ENCODE assay signal across 27 cellular contexts in genomic region chr17:58865301-58865700, GRCh38.
DNase-seq lines count a peak whose midpoint lies in the region; ATAC-seq, FAIRE-seq and TF ChIP-seq lines count a peak whose summit lies in the region.
"Had no signal": no experiment of that assay in that cellular context is flagged by ENCODE, and none has a peak within 500 bp of the region (broad histone marks: within the 10 kb centered on the region; RNA-seq: fewer than 3 reads in every experiment).

No MANE protein-coding gene starts in this region.

- H2BK12ac ChIP-seq in H9 (ENCODE audit: insufficient read length, low read depth, low read length) = no peak overlapping the region
- H2BK12ac ChIP-seq in H1 (ENCODE audit: low read depth, low read length) = no peak overlapping the region
- no peak overlapping the region for H2BK12ac ChIP-seq in neuronal stem cell (ENCODE audit: low read length)

- no peaks in the 10 kb centered on the region for H3K9me3 ChIP-seq in H9 (ENCODE audit: control insufficient read depth, low read depth, low read length)
- H3K9me3 ChIP-seq in H1 (ENCODE audit: insufficient read depth in 2 of 2, low read depth in 1 of 2, low read length in 1 of 2) = 0 out of 4 replicates have a peak, but pooled peaks cover 0 to 4% of the 10 kb centered on the region in 2 experiments
- peaks cover 0 to 8% of the 10 kb centered on the region in 2 donors for H3K9me3 ChIP-seq in neuronal stem cell (replicated peaks in 1 of 2; ENCODE audit: control insufficient read depth in 2 of 2, insufficient read depth in 1 of 2, low read depth in 1 of 2, low read length in 2 of 2)
- no peaks in the 10 kb centered on the region for H3K9me3 ChIP-seq in Karpas-422 (ENCODE audit: low read length)
- H3K9me3 ChIP-seq: BE2C had no signal

- H3K27me3 Mint-ChIP-seq in H9 (ENCODE audit: low read depth) = no peaks in the 10 kb centered on the region
- H3K27me3 Mint-ChIP-seq in activated CD4-positive, alpha-beta T cell treated with anti-CD3 and anti-CD28 coated beads for 36 hours = peaks cover 5% of the 10 kb centered on the region

- H3K4ac ChIP-seq in H9 (ENCODE audit: low read depth, low read length) (no peak overlapping the region), H1 (replicated peaks; ENCODE audit: insufficient read length, low read depth, low read length) (no peak overlapping the region), neuronal stem cell (ENCODE audit: low read length) (no peak overlapping the region)

- H3K14ac ChIP-seq in H9 (ENCODE audit: insufficient read depth, low read length) = peak overlapping the region; percentile 80
- no peak overlapping the region for H3K14ac ChIP-seq in H1 (ENCODE audit: insufficient read length)
- H3K14ac ChIP-seq in neuronal stem cell (ENCODE audit: low read length) = no peak overlapping the region

- no peak overlapping the region for H2AK5ac ChIP-seq in H9 (ENCODE audit: insufficient read length, low read length)
- no peak overlapping the region for H2AK5ac ChIP-seq in H1 (ENCODE audit: low read depth, low read length)
- no peak overlapping the region for H2AK5ac ChIP-seq in neuronal stem cell (ENCODE audit: low read depth, low read length)

- peak overlapping the region in 1 of 3 experiments; percentile 70; a peak in 2 of 7 replicates for H3K27ac Mint-ChIP-seq in H9
- H3K27ac Mint-ChIP-seq in activated CD4-positive, alpha-beta T cell treated with anti-CD3 and anti-CD28 coated beads for 36 hours = no peak overlapping the region
- H3K27ac Mint-ChIP-seq: CD14-positive monocyte; CD4-positive, alpha-beta memory T cell; CD4-positive, CD25-positive, alpha-beta regulatory T cell; CD8-positive, alpha-beta memory T cell had no signal

- H4K8ac ChIP-seq in H9 (replicated peaks; ENCODE audit: insufficient read length, low read depth, low read length) (no peak overlapping the region), H1 (ENCODE audit: extremely low read depth, insufficient read depth, low read length) (no peak overlapping the region), neuronal stem cell (ENCODE audit: low read depth, low read length) (no peak overlapping the region)

- peaks cover 6 to 16% of the 10 kb centered on the region in 2 experiments for H3K4me1 Mint-ChIP-seq in H9
- H3K4me1 Mint-ChIP-seq in activated CD4-positive, alpha-beta T cell treated with anti-CD3 and anti-CD28 coated beads for 36 hours = no peaks in the 10 kb centered on the region
- H3K4me1 Mint-ChIP-seq: CD4-positive, alpha-beta memory T cell; CD4-positive, CD25-positive, alpha-beta regulatory T cell; CD8-positive, alpha-beta memory T cell had no signal

- H3K23ac ChIP-seq in H9 (ENCODE audit: insufficient read length, low read depth, low read length) (no peak overlapping the region), H1 (ENCODE audit: insufficient read length) (no peak overlapping the region), neuronal stem cell (ENCODE audit: low read depth, low read length, poor library complexity) (no peak overlapping the region)

- no peaks in the 10 kb centered on the region for H3K79me1 ChIP-seq in H9 (ENCODE audit: insufficient read depth, low read depth, low read length, poor library complexity, severe bottlenecking)
- H3K79me1 ChIP-seq in H1 (ENCODE audit: low read depth, low read length) = no peaks in the 10 kb centered on the region
- H3K79me1 ChIP-seq in neuronal stem cell (ENCODE audit: low read depth, low read length) = no peaks in the 10 kb centered on the region

- peaks cover 5 to 6% of the 10 kb centered on the region in 2 experiments; a peak in 2 of 5 replicates for H3K9me3 Mint-ChIP-seq in H9
- H3K9me3 Mint-ChIP-seq in activated CD4-positive, alpha-beta T cell treated with anti-CD3 and anti-CD28 coated beads for 36 hours (ENCODE audit: low read depth) = no peaks in the 10 kb centered on the region
- H3K9me3 Mint-ChIP-seq: CD4-positive, alpha-beta memory T cell; CD4-positive, CD25-positive, alpha-beta regulatory T cell; CD8-positive, alpha-beta memory T cell had no signal

- no peak overlapping the region for H3T11ph ChIP-seq in H9 (ENCODE audit: low read length)

- intact Hi-C loops in activated CD4-positive, alpha-beta T cell treated with anti-CD3 and anti-CD28 coated beads for 36 hours (cut with DNase I, micrococcal nuclease) = no loop called here

- H3K36me3 Mint-ChIP-seq in H9 (ENCODE audit: insufficient read depth in 1 of 3, low read depth in 3 of 3) = peaks cover 0 to 2% (median 0%) of the 10 kb centered on the region in 3 experiments; a peak in 1 of 7 replicates
- H3K36me3 Mint-ChIP-seq in activated CD4-positive, alpha-beta T cell treated with anti-CD3 and anti-CD28 coated beads for 36 hours (ENCODE audit: low read depth) = no peaks in the 10 kb centered on the region
- H3K36me3 Mint-ChIP-seq: CD14-positive monocyte; CD4-positive, alpha-beta memory T cell; CD4-positive, CD25-positive, alpha-beta regulatory T cell had no signal

- H2BK20ac ChIP-seq in H9 (ENCODE audit: low read depth, low read length, poor library complexity, severe bottlenecking) (no peak overlapping the region), H1 (ENCODE audit: low read length) (no peak overlapping the region)

- H3K23me2 ChIP-seq in H9 (ENCODE audit: insufficient read length, low read depth, low read length, poor library complexity, severe bottlenecking) = no peaks in the 10 kb centered on the region
- H3K23me2 ChIP-seq in H1 (ENCODE audit: low read depth, low read length) = no peaks in the 10 kb centered on the region

- DNase-seq in H9 = no peak
- no peak for DNase-seq in H1 (ENCODE audit: low read depth in 1 of 2, low spot score in 2 of 2)
- no peak for DNase-seq in neuronal stem cell (ENCODE audit: low spot score)
- no peak for DNase-seq in NCI-H1417 treated with DMSO at 0.1 percent for 48 hours (lab: John Stamatoyannopoulos, UW)
- no peak for DNase-seq in activated CD4-positive, alpha-beta T cell treated with anti-CD3 and anti-CD28 coated beads for 36 hours
- DNase-seq in NCI-H774 (lab: John Stamatoyannopoulos, UW) = no peak
- DNase-seq in Karpas-422 = no peak
- DNase-seq: 8988T; ACHN; BE2C; C1 segment of cervical spinal cord; CD4-positive, alpha-beta memory T cell; CD4-positive, CD25-positive, alpha-beta regulatory T cell; CD8-positive, alpha-beta memory T cell; COR-L47; DMS 273 treated with DMSO at 0.1 percent for 48 hours; DMS153; DMS53; DMS79 treated with DMSO at 0.1 percent for 48 hours; EL; GDM1 had no signal

- H3K9ac ChIP-seq in H9 (ENCODE audit: extremely low read depth, insufficient read length, low read length) = no peak overlapping the region
- no peak overlapping the region for H3K9ac ChIP-seq in H1 (replicated peaks in 1 of 4; ENCODE audit: extremely low read depth in 1 of 4, low read depth in 3 of 4, low read length in 3 of 4)
- H3K9ac ChIP-seq in neuronal stem cell (ENCODE audit: low read depth, low read length, poor library complexity) = peak overlapping the region; percentile 21
- no peak overlapping the region for H3K9ac ChIP-seq in Karpas-422 (ENCODE audit: low read length)
- H3K9ac ChIP-seq: BLaER1 had no signal

- H3K56ac ChIP-seq in H9 (ENCODE audit: insufficient read length, low read depth, low read length) (no peak overlapping the region), H1 (replicated peaks; ENCODE audit: insufficient read length, low read depth, low read length) (no peak overlapping the region)

- no peaks in the 10 kb centered on the region for H3K9me2 ChIP-seq in Karpas-422 (replicated peaks; ENCODE audit: insufficient read depth, low read length)

- H3K27ac ChIP-seq in H9 (ENCODE audit: insufficient read length, low read depth, low read length) = no peak overlapping the region
- H3K27ac ChIP-seq in H1 (ENCODE audit: low read depth, low read length) = no peak overlapping the region
- H3K27ac ChIP-seq in neuronal stem cell (replicated peaks; ENCODE audit: low read length) = no peak overlapping the region
- no peak overlapping the region for H3K27ac ChIP-seq in Karpas-422 (ENCODE audit: low read length)
- H3K27ac ChIP-seq: BLaER1 had no signal

- H4K20me1 ChIP-seq in H9 (ENCODE audit: control insufficient read depth, insufficient read depth, insufficient read length) (no peaks in the 10 kb centered on the region), H1 (replicated peaks in 1 of 2; ENCODE audit: control insufficient read depth in 1 of 2, insufficient read depth in 2 of 2, low read length in 2 of 2) (no peaks in the 10 kb centered on the region), Karpas-422 (ENCODE audit: insufficient read depth, low read depth, low read length) (no peaks in the 10 kb centered on the region)
- H4K20me1 ChIP-seq: BLaER1 had no signal

- CTCF ChIA-PET in H1 (lab: Charles Lee; ENCODE audit: partially characterized antibody) = no interaction called here
- CTCF ChIA-PET in activated CD4-positive, alpha-beta T cell treated with anti-CD3 and anti-CD28 coated beads for 36 hours (lab: Charles Lee) = interaction anchor here (0.6 to 2.0 kb wide), 2 partner anchors 12 to 1378 kb away, joined by 3 to 4 read pairs; no protein-coding TSS in a partner anchor

- H3K4me3 ChIP-seq in H1 (ENCODE audit: extremely low read depth in 1 of 4, insufficient read depth in 2 of 4, low read depth in 3 of 4, low read length in 4 of 4) = no peak overlapping the region
- no peak overlapping the region for H3K4me3 ChIP-seq in neuronal stem cell (ENCODE audit: low read length in 2 of 2)
- no peak overlapping the region for H3K4me3 ChIP-seq in Karpas-422 (ENCODE audit: low read length)
- H3K4me3 ChIP-seq: BLaER1, GM12878 had no signal

- no peak overlapping the region for H4K91ac ChIP-seq in H9 (ENCODE audit: insufficient read length, low read depth, low read length)
- no peak overlapping the region for H4K91ac ChIP-seq in H1 (replicated peaks; ENCODE audit: insufficient read length, low read length)
- H4K91ac ChIP-seq in neuronal stem cell (ENCODE audit: low read depth, low read length, poor library complexity) = no peak overlapping the region

- TF ChIP-seq EP300 in H1 (IDR thresholded peaks at IDR 0.05; ENCODE audit: borderline replicate concordance in 1 of 2, low read depth in 2 of 2, low read length in 2 of 2) = no peak

- no peak overlapping the region for H2BK15ac ChIP-seq in H9 (ENCODE audit: low read depth, low read length)
- H2BK15ac ChIP-seq in H1 (ENCODE audit: low read length) = no peak overlapping the region
- no peak overlapping the region for H2BK15ac ChIP-seq in neuronal stem cell (ENCODE audit: low read length)

- POLR2A ChIA-PET in H1 (lab: Charles Lee; ENCODE audit: partially characterized antibody) = no interaction called here
- POLR2A ChIA-PET in activated CD4-positive, alpha-beta T cell treated with anti-CD3 and anti-CD28 coated beads for 36 hours (lab: Charles Lee) = no interaction called here

- H2AFZ ChIP-seq in H9 (ENCODE audit: low read length) = no peak overlapping the region
- no peak overlapping the region for H2AFZ ChIP-seq in H1 (ENCODE audit: low read length)
- no peak overlapping the region for H2AFZ ChIP-seq in neuronal stem cell (ENCODE audit: low read length)
- H2AFZ ChIP-seq in Karpas-422 (ENCODE audit: low read length) = no peak overlapping the region

- H4K5ac ChIP-seq in H9 (ENCODE audit: insufficient read length, low read depth, low read length) (no peak overlapping the region), H1 (ENCODE audit: insufficient read length, low read depth, low read length) (no peak overlapping the region)

- no peaks in the 10 kb centered on the region; the same call in 1 of the 2 replicates for H3K79me2 ChIP-seq in H9 (ENCODE audit: insufficient read depth, low read length)
- no peaks in the 10 kb centered on the region for H3K79me2 ChIP-seq in H1 (ENCODE audit: control insufficient read depth in 1 of 2, insufficient read depth in 2 of 2, low read length in 2 of 2)
- no peaks in the 10 kb centered on the region for H3K79me2 ChIP-seq in Karpas-422 (ENCODE audit: low read length)

- H2BK5ac ChIP-seq in H9 (ENCODE audit: insufficient read length, low read length) = no peak overlapping the region
- no peak overlapping the region for H2BK5ac ChIP-seq in H1 (ENCODE audit: low read depth, low read length)
- H2BK5ac ChIP-seq in neuronal stem cell (ENCODE audit: low read length) = no peak overlapping the region

- H3K36me3 ChIP-seq in H1 (ENCODE audit: control insufficient read depth in 2 of 4, insufficient read depth in 4 of 4, low read length in 3 of 4) = no peaks in the 10 kb centered on the region
- H3K36me3 ChIP-seq in neuronal stem cell (replicated peaks in 1 of 2; ENCODE audit: control insufficient read depth in 2 of 2, insufficient read depth in 2 of 2, low read length in 2 of 2) = no peaks in the 10 kb centered on the region
- H3K36me3 ChIP-seq in Karpas-422 (ENCODE audit: insufficient read depth, low read length) = no peaks in the 10 kb centered on the region
- H3K36me3 ChIP-seq: BE2C, BLaER1 had no signal

- no peak for ATAC-seq in activated CD4-positive, alpha-beta T cell treated with anti-CD3 and anti-CD28 coated beads for 36 hours
- ATAC-seq: GM12878 had no signal

- H2BK120ac ChIP-seq in H9 (ENCODE audit: low read depth, low read length, poor library complexity, severe bottlenecking) (no peak overlapping the region), H1 (replicated peaks; ENCODE audit: low read depth, low read length) (no peak overlapping the region), neuronal stem cell (ENCODE audit: low read depth, low read length) (no peak overlapping the region)

- H3K4me2 ChIP-seq in H9 (ENCODE audit: insufficient read depth, insufficient read length, low read length) (no peak overlapping the region), H1 (ENCODE audit: insufficient read depth in 1 of 2, low read depth in 2 of 2, low read length in 2 of 2) (no peak overlapping the region), neuronal stem cell (ENCODE audit: insufficient read depth, low read length, poor library complexity, severe bottlenecking) (no peak overlapping the region), Karpas-422 (ENCODE audit: low read depth, low read length, poor library complexity, severe bottlenecking) (no peak overlapping the region)
- H3K4me2 ChIP-seq: BLaER1 had no signal

- no peak for TF ChIP-seq CTCF in H9 (conservative IDR thresholded peaks at IDR 0.05)
- TF ChIP-seq CTCF in H1 (IDR thresholded peaks at IDR 0.05; ENCODE audit: control extremely low read depth in 1 of 3, insufficient read depth in 1 of 3, low read depth in 1 of 3, low read length in 3 of 3) = no peak

- no peaks in the 10 kb centered on the region for H3K27me3 ChIP-seq in H9 (ENCODE audit: insufficient read depth, low read length)
- H3K27me3 ChIP-seq in H1 (replicated peaks in 1 of 4; ENCODE audit: control insufficient read depth in 3 of 4, extremely low read depth in 1 of 4, insufficient read depth in 3 of 4, low read length in 3 of 4) = no peaks in the 10 kb centered on the region
- H3K27me3 ChIP-seq in neuronal stem cell (ENCODE audit: control insufficient read depth in 3 of 3, insufficient read depth in 3 of 3, low read depth in 1 of 3, low read length in 3 of 3) = no peaks in the 10 kb centered on the region
- no peaks in the 10 kb centered on the region for H3K27me3 ChIP-seq in Karpas-422 (ENCODE audit: low read length)
- H3K27me3 ChIP-seq: BE2C, BLaER1 had no signal

- WGBS in H9 (ENCODE audit: extremely low coverage, insufficient read length, low lambda C conversion rate) = no CpG with 5 or more reads among the region's 6 CpGs
- 88% methylated on average over 6 of the region's 6 CpGs; no CpG with 5 or more reads in 1 of the 2 experiments for WGBS in H1 (ENCODE audit: extremely low coverage in 1 of 2, insufficient coverage in 1 of 2, insufficient read length in 1 of 2, insufficient replicate concordance in 2 of 2, low coverage in 1 of 2, low lambda C conversion rate in 2 of 2, missing lambda C conversion rate in 1 of 2), 2 experiments
- no CpG with 5 or more reads among the region's 6 CpGs for WGBS in neuronal stem cell (ENCODE audit: extremely low coverage in 2 of 2, insufficient read length in 2 of 2, insufficient replicate concordance in 1 of 2), 2 donors

- no peak for TF ChIP-seq RAD21 in H1 (IDR thresholded peaks at IDR 0.05 in 1 of 2, conservative IDR thresholded peaks at IDR 0.05 in 1 of 2; ENCODE audit: low read depth in 2 of 2, low read length in 2 of 2)

- H3K4me1 ChIP-seq in H9 (ENCODE audit: insufficient read depth, low read length) (no peaks in the 10 kb centered on the region), H1 (replicated peaks in 1 of 4; ENCODE audit: control insufficient read depth in 3 of 4, insufficient read depth in 4 of 4, low read length in 3 of 4) (no peaks in the 10 kb centered on the region), neuronal stem cell (ENCODE audit: control insufficient read depth in 2 of 2, insufficient read depth in 1 of 2, low read depth in 1 of 2, low read length in 2 of 2) (no peaks in the 10 kb centered on the region), Karpas-422 (ENCODE audit: low read length) (no peaks in the 10 kb centered on the region)
- H3K4me1 ChIP-seq: BE2C had no signal

- no peak overlapping the region for H3K4me3 Mint-ChIP-seq in H9
- H3K4me3 Mint-ChIP-seq in activated CD4-positive, alpha-beta T cell treated with anti-CD3 and anti-CD28 coated beads for 36 hours = no peak overlapping the region
- H3K4me3 Mint-ChIP-seq: CD14-positive monocyte; CD4-positive, alpha-beta memory T cell; CD4-positive, CD25-positive, alpha-beta regulatory T cell; CD8-positive, alpha-beta memory T cell had no signal

- no peak for FAIRE-seq in H1 (lab: Jason Lieb, UNC)
- FAIRE-seq: A204.1, GM12878, GM12892, GM18507 had no signal

- H3K18ac ChIP-seq in H9 (ENCODE audit: insufficient read length, low read depth, low read length) = no peak overlapping the region
- no peak overlapping the region for H3K18ac ChIP-seq in H1 (ENCODE audit: extremely low read depth, low read length)
- H3K18ac ChIP-seq in neuronal stem cell (ENCODE audit: low read length) = no peak overlapping the region

- no peak for TF ChIP-seq POLR2A in H1 (IDR thresholded peaks at IDR 0.05; ENCODE audit: control extremely low read depth in 1 of 2, low read depth in 2 of 2, low read length in 2 of 2)
